In the genomic region with DNA sequence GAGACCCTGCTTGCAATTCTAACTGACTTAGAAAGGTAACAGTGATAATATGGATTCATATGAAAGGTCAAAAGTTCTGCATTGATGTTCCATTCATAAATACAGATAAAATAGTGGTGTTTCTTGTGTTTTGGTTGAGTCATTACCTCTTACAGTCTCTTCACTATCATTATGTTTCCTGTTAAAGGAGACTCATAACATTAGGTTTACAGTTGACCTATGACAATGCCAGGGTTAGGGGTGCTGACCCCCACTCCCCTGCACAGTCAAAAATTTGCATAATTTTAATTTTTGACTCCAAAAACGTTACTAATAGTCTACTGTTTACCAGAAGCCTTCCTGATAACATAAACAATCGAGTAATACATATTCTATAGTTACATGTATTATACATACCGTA, we compare ENCODE assay signal across 34 cellular contexts.
"Had no signal": no experiment of that assay in that cellular context is flagged by ENCODE, and none has a peak within 500 bp of the region (broad histone marks: within the 10 kb centered on the region; RNA-seq: fewer than 3 reads in every experiment).

No MANE protein-coding gene starts in this region.

- FAIRE-seq: astrocyte, bronchial epithelial cell, frontal cortex had no signal

- H3K27me3 ChIP-seq: brain microvascular endothelial cell, dorsolateral prefrontal cortex had no signal

- DNase-seq: activated B cell treated with CpG ODN at 0.5 μM for 24 hours; activated CD4-positive, alpha-beta memory T cell treated with anti-CD3 and anti-CD28 coated beads for 36 hours; activated CD4-positive, alpha-beta T cell treated with anti-CD3 and anti-CD28 coated beads for 1 hour; activated CD4-positive, alpha-beta T cell treated with anti-CD3 and anti-CD28 coated beads, Interleukin-2, amount 10 ng/mL, durations not matched to agents 24 days and 14 days; activated CD8-positive, alpha-beta memory T cell treated with anti-CD3 and anti-CD28 coated beads, Interleukin-2, amount 50 U/mL, for 48 hours; activated CD8-positive, alpha-beta T cell treated with anti-CD3 and anti-CD28 coated beads, Interleukin-2, amount 10 ng/mL, durations not matched to agents 7 days and 5 days; activated effector memory CD4-positive, alpha-beta T cell treated with Interleukin-2 at 50 U/mL for 16 hours; activated gamma-delta T cell treated with Interleukin-2 at 50 U/mL for 16 hours; activated naive CD4-positive, alpha-beta T cell treated with anti-CD3 and anti-CD28 coated beads, Interleukin-2, amount 50 U/mL, for 16 hours; activated naive CD4-positive, alpha-beta T cell treated with Interleukin-2 at 50 U/mL for 16 hours; activated T-cell treated with anti-CD3 and anti-CD28 coated beads for 4 hours; activated T-cell treated with anti-CD3 and anti-CD28 coated beads, Interleukin-2, amount 50 U/mL, for 24 hours; activated T-cell treated with anti-CD3 and anti-CD28 coated beads, Interleukin-2, amount 50 U/mL, for 72 hours; amniotic stem cell; anterior cingulate cortex; brain microvascular endothelial cell; dorsolateral prefrontal cortex; effector memory CD4-positive, alpha-beta T cell; endodermal cell; foreskin fibroblast; head of caudate nucleus; T-helper 1 cell; T-helper 17 cell; T1000; WERI-Rb-1 had no signal

- H3K4me1 Mint-ChIP-seq: activated B cell treated with CpG ODN at 0.5 μM for 24 hours; activated CD4-positive, alpha-beta T cell treated with anti-CD3 and anti-CD28 coated beads, Interleukin-2, amount 10 ng/mL, durations not matched to agents 24 days and 14 days; endodermal cell had no signal

- H3K36me3 ChIP-seq: brain microvascular endothelial cell, WERI-Rb-1 had no signal

- H3K27me3 Mint-ChIP-seq: activated B cell treated with CpG ODN at 0.5 μM for 24 hours; activated CD4-positive, alpha-beta memory T cell treated with anti-CD3 and anti-CD28 coated beads for 36 hours; activated CD4-positive, alpha-beta T cell treated with anti-CD3 and anti-CD28 coated beads, Interleukin-2, amount 10 ng/mL, durations not matched to agents 24 days and 14 days; activated naive CD8-positive, alpha-beta T cell; activated T-cell treated with anti-CD3 and anti-CD28 coated beads, Interleukin-2, amount 50 U/mL, for 24 hours; central memory CD8-positive, alpha-beta T cell; dendritic cell treated with granulocyte-macrophage colony-stimulating factor and Interleukin-4, amounts not matched to agents 40 ng/mL and 50 ng/mL, for 4 days; T-helper 17 cell had no signal

- H3K4me3 Mint-ChIP-seq: activated B cell treated with CpG ODN at 0.5 μM for 24 hours; activated CD4-positive, alpha-beta memory T cell treated with anti-CD3 and anti-CD28 coated beads for 36 hours; activated CD4-positive, alpha-beta T cell treated with anti-CD3 and anti-CD28 coated beads, Interleukin-2, amount 10 ng/mL, durations not matched to agents 24 days and 14 days; activated CD8-positive, alpha-beta T cell treated with anti-CD3 and anti-CD28 coated beads, Interleukin-2, amount 10 ng/mL, durations not matched to agents 7 days and 5 days; activated naive CD8-positive, alpha-beta T cell; activated T-cell treated with anti-CD3 and anti-CD28 coated beads, Interleukin-2, amount 50 U/mL, for 24 hours; activated T-cell treated with anti-CD3 and anti-CD28 coated beads, Interleukin-2, amount 50 U/mL, for 72 hours; central memory CD8-positive, alpha-beta T cell; dendritic cell treated with granulocyte-macrophage colony-stimulating factor and Interleukin-4, amounts not matched to agents 40 ng/mL and 50 ng/mL, for 4 days; endodermal cell; T-helper 17 cell; T-helper 2 cell treated with Interferon-gamma antibody and Interleukin-4, amounts not matched to agents 5 μg/mL and 100 μg/mL, for 36 hours had no signal

- H3K27ac Mint-ChIP-seq: activated B cell treated with CpG ODN at 0.5 μM for 24 hours; activated CD4-positive, alpha-beta memory T cell treated with anti-CD3 and anti-CD28 coated beads for 36 hours; activated CD4-positive, alpha-beta T cell treated with anti-CD3 and anti-CD28 coated beads, Interleukin-2, amount 10 ng/mL, durations not matched to agents 24 days and 14 days; activated CD8-positive, alpha-beta T cell treated with anti-CD3 and anti-CD28 coated beads, Interleukin-2, amount 10 ng/mL, durations not matched to agents 7 days and 5 days; activated naive CD8-positive, alpha-beta T cell; activated T-cell treated with anti-CD3 and anti-CD28 coated beads, Interleukin-2, amount 50 U/mL, for 24 hours; activated T-cell treated with anti-CD3 and anti-CD28 coated beads, Interleukin-2, amount 50 U/mL, for 72 hours; dendritic cell treated with granulocyte-macrophage colony-stimulating factor and Interleukin-4, amounts not matched to agents 40 ng/mL and 50 ng/mL, for 4 days; endodermal cell; T-helper 17 cell; T-helper 2 cell treated with Interferon-gamma antibody and Interleukin-4, amounts not matched to agents 5 μg/mL and 100 μg/mL, for 36 hours had no signal

- H3K4me3 ChIP-seq: coronary artery, dorsolateral prefrontal cortex had no signal

- ATAC-seq: activated CD8-positive, alpha-beta T cell treated with anti-CD3 and anti-CD28 coated beads, Interleukin-2, amount 10 ng/mL, durations not matched to agents 7 days and 5 days; activated T-cell treated with anti-CD3 and anti-CD28 coated beads, Interleukin-2, amount 50 U/mL, for 72 hours; esophagus mucosa; T-helper 17 cell had no signal

- H3K27ac ChIP-seq: coronary artery, dorsolateral prefrontal cortex, WERI-Rb-1 had no signal

- H3K9me3 Mint-ChIP-seq: activated T-cell treated with anti-CD3 and anti-CD28 coated beads, Interleukin-2, amount 50 U/mL, for 24 hours; central memory CD8-positive, alpha-beta T cell; dendritic cell treated with granulocyte-macrophage colony-stimulating factor and Interleukin-4, amounts not matched to agents 40 ng/mL and 50 ng/mL, for 4 days; T-helper 2 cell treated with Interferon-gamma antibody and Interleukin-4, amounts not matched to agents 5 μg/mL and 100 μg/mL, for 36 hours had no signal
